Comparison of ENCODE assay signal across 8 cellular contexts in the genomic region with DNA sequence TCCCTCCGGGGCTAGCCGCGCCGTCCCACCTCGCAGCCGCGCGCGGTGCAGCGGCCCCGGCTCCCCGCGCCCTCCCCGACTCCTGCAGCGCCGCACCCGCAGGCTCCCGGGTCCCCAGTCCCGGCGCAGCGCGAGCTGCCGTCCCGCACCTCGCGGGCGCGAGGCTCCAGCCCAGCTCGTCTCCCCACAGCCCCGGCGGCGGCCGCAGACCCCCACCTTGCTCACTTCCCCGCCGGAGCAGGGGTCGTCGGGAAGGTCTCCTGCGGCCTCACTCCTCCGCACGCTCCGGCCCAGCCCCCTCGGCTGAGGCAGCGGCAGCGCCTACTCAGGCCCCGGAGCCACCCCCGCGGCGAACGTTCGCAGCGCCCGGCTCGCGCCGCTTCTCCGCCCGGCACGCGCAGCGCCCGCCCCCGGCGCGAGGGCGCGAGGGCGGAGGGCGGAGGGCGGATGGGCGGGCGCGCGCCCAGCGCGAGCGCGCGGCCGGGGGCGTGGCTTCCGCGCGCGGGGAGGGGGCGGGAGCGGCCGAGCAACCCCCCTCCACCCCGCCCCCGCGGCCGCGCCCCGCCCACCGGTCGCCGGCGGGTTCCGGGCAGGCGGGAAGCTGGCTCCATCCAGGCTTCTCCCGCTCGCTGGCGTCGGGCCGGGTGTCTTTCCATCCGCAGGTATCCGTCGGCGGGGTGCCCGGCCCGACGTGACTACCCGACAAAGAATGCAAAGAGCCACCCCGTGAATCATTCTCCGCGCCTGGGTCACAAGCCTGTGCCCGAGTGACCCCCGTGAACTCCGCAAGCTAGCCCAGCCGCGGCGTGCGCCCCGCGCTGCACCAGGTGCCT. TPM values are rescaled to one million over a fixed set of nuclear protein-coding genes. Genes with fewer than 3 reads are reported as not detected.
DNase-seq lines count a peak whose midpoint lies in the region; ATAC-seq and TF ChIP-seq lines count a peak whose summit lies in the region.

DTNB (minus strand) TSS at position 408 of the 833 bp plus-strand sequence. CDS start 20,917 bp downstream, outside the sequence.

- no peaks in the 10 kb centered on the region for H3K36me3 ChIP-seq in HUES64 (ENCODE audit: insufficient read depth, low read length)
- H3K36me3 ChIP-seq in SJCRH30, result no peaks in the 10 kb centered on the region
- H3K36me3 ChIP-seq in gastroesophageal sphincter, result no peaks in the 10 kb centered on the region
- H3K36me3 ChIP-seq in neutrophil, result no peaks in the 10 kb centered on the region

- peak within 1 kb of the TSS; percentile 94 for H3K4me3 ChIP-seq in HUES64 (ENCODE audit: low read length)
- H3K4me3 ChIP-seq in SJCRH30, result peak within 1 kb of the TSS; percentile 97
- peak within 1 kb of the TSS; percentile 85 to 98 for H3K4me3 ChIP-seq in gastroesophageal sphincter
- peak within 1 kb of the TSS; percentile 89 to 95 for H3K4me3 ChIP-seq in neutrophil (ENCODE audit: low read depth in 1 of 2, low read length in 1 of 2)

- TF ChIP-seq EP300 in gastroesophageal sphincter (IDR thresholded peaks at IDR 0.05), result no peak

- H3K27me3 ChIP-seq in HUES64 (ENCODE audit: insufficient read depth, low read length), result peaks cover 26% of the 10 kb centered on the region
- H3K27me3 ChIP-seq in SJCRH30, result no peaks in the 10 kb centered on the region
- no peaks in the 10 kb centered on the region for H3K27me3 ChIP-seq in gastroesophageal sphincter
- no peaks in the 10 kb centered on the region for H3K27me3 ChIP-seq in neutrophil

- TF ChIP-seq CTCF in gastroesophageal sphincter (IDR thresholded peaks at IDR 0.05), result peak in 1 of 4 experiments; percentile 2
- TF ChIP-seq CTCF in neutrophil (IDR thresholded peaks at IDR 0.05), result peak; percentile 16

- WGBS in HUES64, result under 1% methylated on average over 120 of the region's 124 CpGs
- WGBS in gastroesophageal sphincter (ENCODE audit: low coverage in 1 of 2), 2 donors, result no CpG with 5 or more reads among the region's 124 CpGs

- peak; percentile 25 for DNase-seq in DMS153 (lab: John Stamatoyannopoulos, UW)
- DNase-seq in SJCRH30, result peak; percentile 81 to 83
- DNase-seq in activated gamma-delta T cell treated with Interleukin-2 at 50 U/mL for 16 hours, result peak; percentile 70
- peak in 46 of 49 donors; percentile 27 to 94 (median 70) for DNase-seq in substantia nigra (lab: John Stamatoyannopoulos, UW)

- peaks cover 37% of the 10 kb centered on the region for H3K4me1 ChIP-seq in HUES64 (ENCODE audit: insufficient read depth, low read length)
- 0 out of 2 replicates have a peak, but pooled peaks cover 3% of the 10 kb centered on the region for H3K4me1 ChIP-seq in SJCRH30
- peaks cover 0 to 24% (median 0%) of the 10 kb centered on the region in 3 donors for H3K4me1 ChIP-seq in gastroesophageal sphincter
- H3K4me1 ChIP-seq in neutrophil (ENCODE audit: control insufficient read depth in 1 of 2, insufficient read depth in 1 of 2, low read depth in 1 of 2, low read length in 1 of 2), result peaks cover 19% of the 10 kb centered on the region in 2 experiments

- H3K9me3 ChIP-seq in HUES64 (ENCODE audit: insufficient read depth, low read depth, low read length), result no peaks in the 10 kb centered on the region
- peaks cover 6% of the 10 kb centered on the region; the same call in 1 of the 2 replicates for H3K9me3 ChIP-seq in SJCRH30 (replicated peaks)
- H3K9me3 ChIP-seq in gastroesophageal sphincter, result no peaks in the 10 kb centered on the region
- H3K9me3 ChIP-seq in neutrophil, result no peaks in the 10 kb centered on the region

- peak within 1 kb of the TSS; percentile 94 for H3K9ac ChIP-seq in HUES64 (ENCODE audit: low read depth, low read length)

- peak; percentile 38 to 49 for TF ChIP-seq POLR2A in gastroesophageal sphincter (IDR thresholded peaks at IDR 0.05)

- peak; percentile 58 for ATAC-seq in GM21447 (IDR thresholded peaks at IDR 0.05; ENCODE audit: unreplicated experiment)
- ATAC-seq in gastroesophageal sphincter, result peak; percentile 89

- H3K27ac ChIP-seq in HUES64 (ENCODE audit: low read depth, low read length), result peak within 1 kb of the TSS; percentile 84
- peak within 1 kb of the TSS; percentile 49; the same call in 1 of the 2 replicates for H3K27ac ChIP-seq in SJCRH30
- peak within 1 kb of the TSS; percentile 75 to 91 (median 86) for H3K27ac ChIP-seq in gastroesophageal sphincter
- H3K27ac ChIP-seq in neutrophil, result peak within 1 kb of the TSS; percentile 86
- peak within 1 kb of the TSS; percentile 86 for H3K27ac ChIP-seq in substantia nigra (ENCODE audit: low read depth, low read length, poor library complexity, severe bottlenecking)

RNA-seq across cellular contexts. Expression of gene DTNB, which starts in this region (rescaled TPM):
- 18.0 TPM for polyA plus RNA-seq in HUES64 (2013, experiment 1 of 2)
- 19.9 TPM for polyA plus RNA-seq in HUES64 (2013, experiment 2 of 2)
- 20.5 and 25.1 TPM in 2 replicates for total RNA-seq in SJCRH30 (2014; rRNA removed; shearing (Covaris generic))
- total RNA-seq in gastroesophageal sphincter, result 1 to 10 TPM; 3.9 to 8.7 (median 4.4) TPM

Comparison
In these comparisons a context has a peak if more than half of its experiments do, and no peak if none do; other contexts are left out.
1. Peak in every context shown above with its lines: DNase-seq, ATAC-seq, H3K4me3 ChIP-seq and H3K27ac ChIP-seq.
2. DNase-seq: peak in every context shown above with its lines; median percentile 82 in SJCRH30; 70 in activated gamma-delta T cell treated with Interleukin-2 at 50 U/mL for 16 hours; 70 in substantia nigra; 25 in DMS153.